ENCODE assay signal across 9 cellular contexts in the genomic region with DNA sequence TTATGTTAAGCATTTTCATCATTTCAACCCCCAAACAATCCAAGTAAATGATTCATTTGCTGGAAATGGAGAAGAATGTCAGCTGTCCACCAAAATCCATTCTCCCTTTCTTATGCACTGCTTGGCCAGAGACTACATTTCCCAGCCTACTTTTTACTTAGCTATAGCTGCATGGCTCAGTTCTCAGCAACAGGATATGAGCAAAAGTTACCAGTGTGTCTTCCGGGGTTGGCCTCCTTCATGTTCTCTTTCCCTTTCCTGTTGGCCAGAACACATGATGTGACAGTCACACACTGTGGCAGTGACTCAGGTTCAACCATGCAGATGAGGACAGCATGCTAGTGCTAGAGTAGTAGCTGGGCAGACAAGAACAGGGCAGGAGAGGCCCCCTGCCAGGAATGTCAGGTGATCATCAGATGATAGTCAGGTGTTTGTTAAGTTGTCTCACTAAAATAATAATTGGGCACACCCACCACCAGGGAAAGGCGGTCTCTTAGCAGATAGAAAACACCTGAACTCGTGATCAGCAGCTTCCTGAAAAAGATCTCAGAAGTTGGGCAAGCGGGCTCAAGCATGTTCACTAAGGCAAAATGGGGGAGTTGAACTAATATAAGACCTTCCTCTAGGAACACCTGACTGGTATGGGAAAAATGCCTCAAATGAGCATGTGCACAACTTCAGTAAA. TPM values are rescaled to one million over a fixed set of nuclear protein-coding genes. Genes with fewer than 3 reads are reported as not detected.
DNase-seq lines count a peak whose midpoint lies in the region; ATAC-seq, FAIRE-seq and TF ChIP-seq lines count a peak whose summit lies in the region.
"Had no signal": no experiment of that assay in that cellular context is flagged by ENCODE, and none has a peak within 500 bp of the region (broad histone marks: within the 10 kb centered on the region; RNA-seq: fewer than 3 reads in every experiment).

No MANE protein-coding gene starts in this region.

- DNase-seq in A549 (ENCODE audit: low read depth in 1 of 2, low spot score in 1 of 2) (peak in 1 of 2 experiments; percentile 27), dermis microvascular lymphatic vessel endothelial cell (ENCODE audit: low read depth in 2 of 2) (peak; percentile 40 to 71), substantia nigra (lab: John Stamatoyannopoulos, UW) (no peak), T1000 (lab: John Stamatoyannopoulos, UW) (no peak)
- DNase-seq in activated CD4-positive, CD25-positive, alpha-beta regulatory T cell treated with anti-CD3 and anti-CD28 coated beads, Interleukin-2, amount 50 U/mL, for 16 hours (ENCODE audit: low read depth, low spot score): peak; percentile 41
- peak; percentile 38 to 69 for DNase-seq in stimulated activated CD4-positive, alpha-beta T cell treated with anti-CD3 and anti-CD28 coated beads, Interleukin-1b, Interleukin-23, amount 100 ng/mL, for 4 hours (ENCODE audit: low read depth in 2 of 2)

- no peak for TF ChIP-seq POLR2A in A549 (IDR thresholded peaks at IDR 0.05; ENCODE audit: low read length)

- ATAC-seq in A549 (peak; percentile 69 to 77), GM19351 (IDR thresholded peaks at IDR 0.05; ENCODE audit: unreplicated experiment) (peak; percentile 98), HG03439 (IDR thresholded peaks at IDR 0.05; ENCODE audit: unreplicated experiment) (peak; percentile 77)

- 70% methylated on average over 4 of the region's 4 CpGs for WGBS in A549 (ENCODE audit: missing lambda C conversion rate)

- no peak overlapping the region for H3K4me3 ChIP-seq in A549

- no peak for TF ChIP-seq RAD21 in A549 (conservative IDR thresholded peaks at IDR 0.05 in 1 of 2, IDR thresholded peaks at IDR 0.05 in 1 of 2)

- no peak overlapping the region for H3K27ac ChIP-seq in A549
- no peak overlapping the region for H3K27ac ChIP-seq in substantia nigra (ENCODE audit: low read depth, low read length, poor library complexity, severe bottlenecking)

- POLR2A ChIA-PET in A549 (lab: Yijun Ruan, JAX): no interaction called here

- no peak for TF ChIP-seq EP300 in A549 (IDR thresholded peaks at IDR 0.05)

- peak overlapping the region; percentile 33; the same call in 2 of the 3 replicates for H3K4me2 ChIP-seq in A549

- no peaks in the 10 kb centered on the region for H3K9me3 ChIP-seq in A549

- TF ChIP-seq CTCF in A549 (IDR thresholded peaks at IDR 0.05): no peak

- FAIRE-seq in A549 (lab: Jason Lieb, UNC): no peak
- FAIRE-seq: G401.6 had no signal

- CTCF ChIA-PET in A549 (lab: Yijun Ruan, JAX): interaction anchor here (1.2 to 1.5 kb wide), 5 partner anchors 9 to 32 kb away, joined by 3 to 4 read pairs (median 3); no protein-coding TSS in a partner anchor

- H3K4me1 ChIP-seq in A549: peaks cover 14% of the 10 kb centered on the region; the same call in 2 of the 3 replicates

TF ChIP-seq in A549, 52 proteins besides CTCF, POLR2A, EP300 and RAD21:
- no peak for TF ChIP-seq CHD2 (IDR thresholded peaks at IDR 0.05; ENCODE audit: low read length, partially characterized antibody)
- TF ChIP-seq JUN (IDR thresholded peaks at IDR 0.05): no peak
TF ChIP-seq in A549: peak in this region for 0.

RNA-seq across cellular contexts. Expression of gene GPR150, which starts 12.2 kb away (rescaled TPM):
- polyA plus RNA-seq in A549 (2011; rRNA removed) (0.13 and 0.15 TPM in 2 replicates), A549 (2017; fragmentation: RNase III; extraction: RNeasy Plus Mini Kit Qiagen cat#74134 plus additional on column Dnase treatment) (0.05 to 0.13 TPM in 2 of 3 replicates, not detected in the other)
- polyA plus RNA-seq in A549 (2012; cell fraction: cytosol; rRNA removed): 0.12 and 0.14 TPM in 2 replicates
- polyA plus RNA-seq in A549 (2012; cell fraction: nucleus; rRNA removed): 0.26 and 0.29 TPM in 2 replicates
- 0.08 TPM in 1 of 2 replicates, not detected in the other for polyA minus RNA-seq in A549 (2011; rRNA and poly(A)+ RNA removed)
- total RNA-seq in dermis microvascular lymphatic vessel endothelial cell: 0.13 TPM in 2 replicates

RNA-seq across cellular contexts. Expression of gene RFESD, which starts 14.4 kb away (rescaled TPM):
- polyA plus RNA-seq in A549 (2011; rRNA removed) (4.8 and 5.4 TPM in 2 replicates), A549 (2017; fragmentation: RNase III; extraction: RNeasy Plus Mini Kit Qiagen cat#74134 plus additional on column Dnase treatment) (1.6 to 2.1 TPM (median 2.0 TPM) in 3 replicates)
- 0.96 and 1.0 TPM in 2 replicates for polyA plus RNA-seq in A549 (2012; cell fraction: cytosol; rRNA removed)
- 0.34 and 0.35 TPM in 2 replicates for polyA plus RNA-seq in A549 (2012; cell fraction: nucleus; rRNA removed)
- polyA minus RNA-seq in A549 (2011; rRNA and poly(A)+ RNA removed): 0.97 and 1.8 TPM in 2 replicates
- total RNA-seq in dermis microvascular lymphatic vessel endothelial cell: 1.2 and 1.4 TPM in 2 replicates

RNA-seq across cellular contexts. Expression of gene SPATA9, which starts 50.7 kb away (rescaled TPM):
- polyA plus RNA-seq in A549 (2011; rRNA removed) (0.15 and 0.16 TPM in 2 replicates), A549 (2017; fragmentation: RNase III; extraction: RNeasy Plus Mini Kit Qiagen cat#74134 plus additional on column Dnase treatment) (not detected in 3 replicates)
- not detected in 2 replicates for polyA plus RNA-seq in A549 (2012; cell fraction: cytosol; rRNA removed)
- not detected in 2 replicates for polyA plus RNA-seq in A549 (2012; cell fraction: nucleus; rRNA removed)
- polyA minus RNA-seq in A549 (2011; rRNA and poly(A)+ RNA removed): not detected in 2 replicates
- total RNA-seq in dermis microvascular lymphatic vessel endothelial cell: 0.13 TPM in 1 of 2 replicates, not detected in the other

Comparison
In these comparisons a context has a peak if more than half of its experiments do, and no peak if none do; other contexts are left out.
1. DNase-seq: peak in activated CD4-positive, CD25-positive, alpha-beta regulatory T cell treated with anti-CD3 and anti-CD28 coated beads, Interleukin-2, amount 50 U/mL, for 16 hours (single experiment), dermis microvascular lymphatic vessel endothelial cell (2 of 2) and stimulated activated CD4-positive, alpha-beta T cell treated with anti-CD3 and anti-CD28 coated beads, Interleukin-1b, Interleukin-23, amount 100 ng/mL, for 4 hours (2 of 2); none in substantia nigra (0 of 49) and T1000 (single experiment).
2. Peak in every context shown above with its lines, with median percentiles within 50 percentile points of each other: ATAC-seq.